ENCODE assay signal across 21 cellular contexts in the genomic region with DNA sequence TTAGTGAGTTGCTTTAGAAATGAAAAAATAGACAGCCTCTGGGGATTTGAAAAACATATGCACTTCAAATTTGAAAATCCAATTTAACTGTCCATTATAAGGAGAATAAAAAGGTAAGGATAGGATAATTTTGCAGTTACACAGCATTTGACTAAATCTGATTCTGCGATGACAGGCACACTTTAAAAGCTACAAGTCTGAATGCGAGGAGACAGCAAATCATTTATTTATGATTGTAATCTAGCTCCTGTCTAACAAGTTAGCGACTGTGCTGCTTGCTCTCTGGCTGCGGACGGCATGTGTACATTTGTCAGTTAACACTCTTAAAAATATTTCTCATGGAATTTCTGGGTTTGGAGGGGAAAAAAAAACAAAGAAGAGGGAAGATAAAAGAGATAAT.
A peak's percentile ranks its signal among the peaks of the same experiment; 100 is the strongest.
DNase-seq lines count a peak whose midpoint lies in the region; ATAC-seq and TF ChIP-seq lines count a peak whose summit lies in the region.
"Had no signal": no experiment of that assay in that cellular context is flagged by ENCODE, and none has a peak within 500 bp of the region (broad histone marks: within the 10 kb centered on the region; RNA-seq: fewer than 3 reads in every experiment).

No MANE protein-coding gene starts in this region.

- intact Hi-C loops in natural killer cell (cut with micrococcal nuclease): no loop called here

- H3K4me3 Mint-ChIP-seq in brain (no peak overlapping the region), nephron (no peak overlapping the region), natural killer cell (no peak overlapping the region)
- H3K4me3 Mint-ChIP-seq: B cell; CD14-positive monocyte; CD4-positive, CD25-positive, alpha-beta regulatory T cell; CD8-positive, alpha-beta memory T cell had no signal

- H3K27ac Mint-ChIP-seq in brain (peak overlapping the region in 4 of 5 experiments; percentile 39 to 57 (median 50)), nephron (peak overlapping the region; percentile 25 to 61 (median 57)), natural killer cell (no peak overlapping the region)
- H3K27ac Mint-ChIP-seq: B cell; CD14-positive monocyte; CD4-positive, alpha-beta memory T cell; CD4-positive, CD25-positive, alpha-beta regulatory T cell; CD8-positive, alpha-beta memory T cell had no signal

- no peaks in the 10 kb centered on the region for H3K9me2 ChIP-seq in SK-N-SH

- no peak overlapping the region for H3K9ac ChIP-seq in SK-N-SH
- H3K9ac ChIP-seq: BLaER1 had no signal

- 32% methylated on average over 5 of the region's 5 CpGs for WGBS in SK-N-SH (ENCODE audit: low lambda C conversion rate)

- H3K4me1 Mint-ChIP-seq in brain (peaks cover 51% of the 10 kb centered on the region), nephron (peaks cover 30% of the 10 kb centered on the region), natural killer cell (no peaks in the 10 kb centered on the region)
- H3K4me1 Mint-ChIP-seq: B cell; CD14-positive monocyte; CD4-positive, alpha-beta memory T cell; CD4-positive, CD25-positive, alpha-beta regulatory T cell; CD8-positive, alpha-beta memory T cell had no signal

- H3K27me3 Mint-ChIP-seq in brain: peaks cover 12% of the 10 kb centered on the region
- H3K27me3 Mint-ChIP-seq in nephron (ENCODE audit: low read depth): peaks cover 8% of the 10 kb centered on the region
- peaks cover 0 to 6% of the 10 kb centered on the region in 2 donors for H3K27me3 Mint-ChIP-seq in natural killer cell (ENCODE audit: low read depth in 2 of 2)
- H3K27me3 Mint-ChIP-seq: CD4-positive, CD25-positive, alpha-beta regulatory T cell had no signal

- peak overlapping the region in 1 of 2 experiments; percentile 89; a peak in 1 of 4 replicates for H3K27ac ChIP-seq in SK-N-SH (ENCODE audit: low read depth in 2 of 2, low read length in 1 of 2)
- H3K27ac ChIP-seq: 22Rv1, A549, BLaER1 had no signal

- H3K9me3 ChIP-seq in SK-N-SH: no peaks in the 10 kb centered on the region
- no peaks in the 10 kb centered on the region; the same call in 1 of the 2 replicates for H3K9me3 ChIP-seq in BE2C
- H3K9me3 ChIP-seq: BLaER1 had no signal

- H3K4me1 ChIP-seq in SK-N-SH (ENCODE audit: control insufficient read depth in 1 of 2, insufficient read depth in 2 of 2, low read depth in 1 of 2, low read length in 1 of 2) (peaks cover 0 to 19% of the 10 kb centered on the region in 2 experiments; a peak in 2 of 4 replicates), BE2C (peaks cover 3% of the 10 kb centered on the region)
- H3K4me1 ChIP-seq: A549 had no signal

- H3K36me3 ChIP-seq in SK-N-SH (replicated peaks in 1 of 2; ENCODE audit: control insufficient read depth in 1 of 2, insufficient read depth in 2 of 2, low read length in 1 of 2) (no peaks in the 10 kb centered on the region), BE2C (no peaks in the 10 kb centered on the region)
- H3K36me3 ChIP-seq: BLaER1 had no signal

- ATAC-seq in SK-N-SH treated with all-trans-retinoic acid at 6 μM for 48 hours (no peak), natural killer cell (no peak)
- ATAC-seq: A549 had no signal

- CTCF ChIA-PET in SK-N-SH (lab: Yijun Ruan, JAX): interaction anchor here (1.3 kb wide), 1 partner anchor 45 kb away, joined by 3 read pairs; no protein-coding TSS in a partner anchor

- no peaks in the 10 kb centered on the region for H3K79me2 ChIP-seq in SK-N-SH (ENCODE audit: insufficient read depth)

- H3K36me3 Mint-ChIP-seq in brain (peaks cover 5% of the 10 kb centered on the region), nephron (ENCODE audit: low read depth) (no peaks in the 10 kb centered on the region), natural killer cell (no peaks in the 10 kb centered on the region)
- H3K36me3 Mint-ChIP-seq: CD14-positive monocyte; CD4-positive, alpha-beta memory T cell; CD4-positive, CD25-positive, alpha-beta regulatory T cell had no signal

- TF ChIP-seq RAD21 in SK-N-SH (IDR thresholded peaks at IDR 0.05; ENCODE audit: low read length): peak; percentile 24

- H3F3A ChIP-seq in SK-N-SH (replicated peaks; ENCODE audit: insufficient read depth): no peaks in the 10 kb centered on the region

- no peaks in the 10 kb centered on the region; the same call in 1 of the 2 replicates for H3K27me3 ChIP-seq in SK-N-SH (ENCODE audit: insufficient read depth)
- no peaks in the 10 kb centered on the region for H3K27me3 ChIP-seq in BE2C
- H3K27me3 ChIP-seq: BLaER1 had no signal

- no peak overlapping the region for H2AFZ ChIP-seq in SK-N-SH (ENCODE audit: low read depth)

- no peaks in the 10 kb centered on the region for H4K20me1 ChIP-seq in SK-N-SH (ENCODE audit: insufficient read depth)
- H4K20me1 ChIP-seq: BLaER1 had no signal

- H3K4me3 ChIP-seq in SK-N-SH (ENCODE audit: low read depth in 2 of 2, low read length in 1 of 2): no peak overlapping the region
- peak overlapping the region; percentile 12 for H3K4me3 ChIP-seq in BE2C (ENCODE audit: low read depth, low read length)
- H3K4me3 ChIP-seq: A549, BLaER1 had no signal

- TF ChIP-seq CTCF in SK-N-SH (IDR thresholded peaks at IDR 0.05) (no peak), BE2C (IDR thresholded peaks at IDR 0.05; ENCODE audit: low read depth, low read length) (no peak), brain (conservative IDR thresholded peaks at IDR 0.05) (no peak), nephron (IDR thresholded peaks at IDR 0.05; ENCODE audit: unreplicated experiment in 3 of 3) (no peak), natural killer cell (IDR thresholded peaks at IDR 0.05) (no peak)

- POLR2A ChIA-PET in SK-N-SH (lab: Yijun Ruan, JAX): no interaction called here

- H3K4me2 ChIP-seq in SK-N-SH: no peak overlapping the region
- H3K4me2 ChIP-seq: A549, BLaER1 had no signal

- peak in 1 of 2 experiments; percentile 88; a peak in 2 of 4 replicates for TF ChIP-seq EP300 in SK-N-SH (IDR thresholded peaks at IDR 0.05; ENCODE audit: borderline replicate concordance in 1 of 2, low read depth in 1 of 2, low read length in 1 of 2)

- DNase-seq in SK-N-SH (peak; percentile 55), BE2C (no peak), hepatic stellate cell (ENCODE audit: low spot score) (no peak), D341Med (ENCODE audit: low spot score) (no peak), natural killer cell (no peak)
- DNase-seq: AML-193; C1 segment of cervical spinal cord; CD4-positive, alpha-beta memory T cell; CD4-positive, CD25-positive, alpha-beta regulatory T cell; CD8-positive, alpha-beta memory T cell; COR-L47; DMS79 treated with DMSO at 0.1 percent for 48 hours; GF-D8 had no signal

- peaks cover 0 to 25% (median 15%) of the 10 kb centered on the region in 5 experiments for H3K9me3 Mint-ChIP-seq in brain
- peaks cover 6% of the 10 kb centered on the region for H3K9me3 Mint-ChIP-seq in nephron
- H3K9me3 Mint-ChIP-seq in natural killer cell: no peaks in the 10 kb centered on the region

TF ChIP-seq in SK-N-SH, 30 proteins besides CTCF, POLR2A, EP300 and RAD21 (continues in another document):
- no peak for TF ChIP-seq MAX (IDR thresholded peaks at IDR 0.05; ENCODE audit: low read depth)
- no peak for TF ChIP-seq RFX5 (IDR thresholded peaks at IDR 0.05; ENCODE audit: low read length)
- TF ChIP-seq NRF1 (IDR thresholded peaks at IDR 0.05; ENCODE audit: low read depth, low read length): no peak

TF ChIP-seq in SK-N-SH treated with all-trans-retinoic acid at 6 μM for 48 hours, 23 proteins besides CTCF, POLR2A, EP300 and RAD21 (continues in another document):
- no peak for TF ChIP-seq ZFP30 (CRISPR knock-in tag; IDR thresholded peaks at IDR 0.05)
- no peak for TF ChIP-seq ZNF565 (CRISPR knock-in tag; conservative IDR thresholded peaks at IDR 0.05; ENCODE audit: low read depth)
- no peak for TF ChIP-seq ESRRG (CRISPR knock-in tag; IDR thresholded peaks at IDR 0.05)
- no peak for TF ChIP-seq ZNF70 (CRISPR knock-in tag; IDR thresholded peaks at IDR 0.05)
- no peak for TF ChIP-seq ARNTL (CRISPR knock-in tag; IDR thresholded peaks at IDR 0.05; ENCODE audit: borderline replicate concordance, low read depth)
- TF ChIP-seq SNAI2 (CRISPR knock-in tag; IDR thresholded peaks at IDR 0.05): no peak
- TF ChIP-seq RARB (CRISPR knock-in tag; IDR thresholded peaks at IDR 0.05): no peak
- TF ChIP-seq, protein P1, sequence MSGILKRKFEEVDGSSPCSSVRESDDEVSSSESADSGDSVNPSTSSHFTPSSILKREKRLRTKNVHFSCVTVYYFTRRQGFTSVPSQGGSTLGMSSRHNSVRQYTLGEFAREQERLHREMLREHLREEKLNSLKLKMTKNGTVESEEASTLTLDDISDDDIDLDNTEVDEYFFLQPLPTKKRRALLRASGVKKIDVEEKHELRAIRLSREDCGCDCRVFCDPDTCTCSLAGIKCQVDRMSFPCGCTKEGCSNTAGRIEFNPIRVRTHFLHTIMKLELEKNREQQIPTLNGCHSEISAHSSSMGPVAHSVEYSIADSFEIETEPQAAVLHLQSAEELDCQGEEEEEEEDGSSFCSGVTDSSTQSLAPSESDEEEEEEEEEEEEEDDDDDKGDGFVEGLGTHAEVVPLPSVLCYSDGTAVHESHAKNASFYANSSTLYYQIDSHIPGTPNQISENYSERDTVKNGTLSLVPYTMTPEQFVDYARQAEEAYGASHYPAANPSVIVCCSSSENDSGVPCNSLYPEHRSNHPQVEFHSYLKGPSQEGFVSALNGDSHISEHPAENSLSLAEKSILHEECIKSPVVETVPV (CRISPR knock-in tag; IDR thresholded peaks at IDR 0.05): no peak
- TF ChIP-seq TCF4 (CRISPR knock-in tag; IDR thresholded peaks at IDR 0.05; ENCODE audit: borderline replicate concordance): no peak
- TF ChIP-seq TSHZ2 (CRISPR knock-in tag; IDR thresholded peaks at IDR 0.05): no peak
- no peak for TF ChIP-seq ZFP3 (CRISPR knock-in tag; IDR thresholded peaks at IDR 0.05)

Comparison
In these comparisons a context has a peak if more than half of its experiments do, and no peak if none do; other contexts are left out.
1. H3K27ac Mint-ChIP-seq: peak in brain (4 of 5) and nephron (3 of 3); none in natural killer cell (0 of 2).